In genomic region chr18:57059366-57059765, GRCh38 we compare ENCODE assay signal across 23 cellular contexts.
DNase-seq lines count a peak whose midpoint lies in the region; ATAC-seq and TF ChIP-seq lines count a peak whose summit lies in the region.
"Had no signal": no experiment of that assay in that cellular context is flagged by ENCODE, and none has a peak within 500 bp of the region (broad histone marks: within the 10 kb centered on the region; RNA-seq: fewer than 3 reads in every experiment).

No MANE protein-coding gene starts in this region.

- peaks cover 8% of the 10 kb centered on the region for H3K4me1 Mint-ChIP-seq in activated T-cell treated with anti-CD3 and anti-CD28 coated beads, Interleukin-2, amount 50 U/mL, for 24 hours (ENCODE audit: low read depth)
- H3K4me1 Mint-ChIP-seq: CD8-positive, alpha-beta memory T cell had no signal

- DNase-seq in IMR-90 (no peak), left lobe of liver (ENCODE audit: low spot score) (peak; percentile 53), right lobe of liver (peak in 2 of 3 donors; percentile 55 to 69), COLO829 (ENCODE audit: low spot score) (no peak), Right ventricle myocardium superior (no peak)
- no peak for DNase-seq in activated T-cell treated with anti-CD3 and anti-CD28 coated beads, Interleukin-2, amount 50 U/mL, for 24 hours
- DNase-seq: 8988T; ACHN; AML-193; BE2C; Calu3; CD4-positive, alpha-beta T cell; CD8-positive, alpha-beta memory T cell; COR-L47; DMS153; DND-41; HFFc6 had no signal

- no peak overlapping the region for H4K8ac ChIP-seq in IMR-90 (ENCODE audit: low read depth in 2 of 2, low read length in 2 of 2)

- H2AK5ac ChIP-seq in IMR-90 (ENCODE audit: low read depth, low read length): no peak overlapping the region

- no peaks in the 10 kb centered on the region for H3K79me1 ChIP-seq in IMR-90 (ENCODE audit: low read depth in 1 of 2, low read length in 2 of 2)

- POLR2A ChIA-PET in IMR-90 (lab: Charles Lee; ENCODE audit: unreplicated experiment): no interaction called here

- no TSS peak for BruUV-seq in IMR-90 (replicated peaks; lab: Mats Ljungman, UMichigan)

- no peak overlapping the region for H3K14ac ChIP-seq in IMR-90 (replicated peaks; ENCODE audit: low read depth, low read length)

- H3K36me3 Mint-ChIP-seq in activated T-cell treated with anti-CD3 and anti-CD28 coated beads, Interleukin-2, amount 50 U/mL, for 24 hours (ENCODE audit: low read depth): no peaks in the 10 kb centered on the region
- H3K36me3 Mint-ChIP-seq: CD14-positive monocyte had no signal

- no peak overlapping the region for H3K4ac ChIP-seq in IMR-90 (ENCODE audit: low read depth, low read length)

- H2BK5ac ChIP-seq in IMR-90 (ENCODE audit: low read depth, low read length, poor library complexity, severe bottlenecking): no peak overlapping the region

- TF ChIP-seq RAD21 in IMR-90 (IDR thresholded peaks at IDR 0.05; ENCODE audit: low read length): no peak

- intact Hi-C loops in IMR-90 (cut with micrococcal nuclease): no loop called here
- intact Hi-C loops in right lobe of liver (cut with DNase I): no loop called here
- intact Hi-C loops in Right ventricle myocardium superior (cut with DNase I): no loop called here

- H2BK120ac ChIP-seq in IMR-90 (ENCODE audit: low read depth, low read length): no peak overlapping the region

- H3K4me1 ChIP-seq in IMR-90 (ENCODE audit: control insufficient read depth, insufficient read depth, low read length) (no peaks in the 10 kb centered on the region), right lobe of liver (peaks cover 0 to 16% (median 0%) of the 10 kb centered on the region in 4 donors)
- H3K4me1 ChIP-seq: A549; BE2C; BLaER1 treated with 17β-estradiol and CSF1 and Interleukin-3, amounts not matched to agents 10 nM and 100 nM; HAP-1 had no signal

- no peaks in the 10 kb centered on the region for H3K9me1 ChIP-seq in IMR-90 (ENCODE audit: insufficient read depth, low read length)

- dilution Hi-C loops in IMR-90 (cut with HindIII; ENCODE audit: low sequenced_read_pairs, unreplicated experiment): no loop called here

- H3K9me3 Mint-ChIP-seq in activated T-cell treated with anti-CD3 and anti-CD28 coated beads, Interleukin-2, amount 50 U/mL, for 24 hours: peaks cover 7% of the 10 kb centered on the region
- H3K9me3 Mint-ChIP-seq: HFFc6 had no signal

- CTCF ChIA-PET in IMR-90 (lab: Yijun Ruan, JAX): no interaction called here

- H3K23ac ChIP-seq in IMR-90 (ENCODE audit: low read depth, low read length): no peak overlapping the region

- H4K20me1 ChIP-seq in IMR-90 (ENCODE audit: insufficient read depth, low read length): no peaks in the 10 kb centered on the region
- H4K20me1 ChIP-seq: BLaER1 treated with 17β-estradiol and CSF1 and Interleukin-3, amounts not matched to agents 10 nM and 100 nM had no signal

- H3K56ac ChIP-seq in IMR-90 (ENCODE audit: extremely low read depth, insufficient read depth, low read length): no peak overlapping the region

- no peak overlapping the region for H3K18ac ChIP-seq in IMR-90 (ENCODE audit: low read depth, low read length)

- H3K4me3 Mint-ChIP-seq in activated T-cell treated with anti-CD3 and anti-CD28 coated beads, Interleukin-2, amount 50 U/mL, for 24 hours: no peak overlapping the region
- H3K4me3 Mint-ChIP-seq: CD14-positive monocyte; CD4-positive, alpha-beta T cell; CD8-positive, alpha-beta memory T cell; GM23338; HFFc6 had no signal

- H2BK20ac ChIP-seq in IMR-90 (ENCODE audit: low read depth, low read length): no peak overlapping the region

- H3K27me3 ChIP-seq in IMR-90 (ENCODE audit: control insufficient read depth, insufficient read depth, low read length) (peaks cover 4% of the 10 kb centered on the region), right lobe of liver (no peaks in the 10 kb centered on the region)
- H3K27me3 ChIP-seq: BE2C had no signal

- no peak for ATAC-seq in IMR-90 (ENCODE audit: low read depth)
- ATAC-seq in left lobe of liver: peak; percentile 93
- ATAC-seq in right lobe of liver: peak; percentile 57 to 93 (median 72)
- no peak for ATAC-seq in Right ventricle myocardium superior (ENCODE audit: poor library complexity)
- no peak for ATAC-seq in GM21528 (IDR thresholded peaks at IDR 0.05; ENCODE audit: low FRiP score, unreplicated experiment)
- ATAC-seq: A549, GM23338 had no signal

- H3K9me3 ChIP-seq in IMR-90 (ENCODE audit: control insufficient read depth, insufficient read depth, low read length) (no peaks in the 10 kb centered on the region), right lobe of liver (no peaks in the 10 kb centered on the region)
- H3K9me3 ChIP-seq: A549; BE2C; BLaER1 treated with 17β-estradiol and CSF1 and Interleukin-3, amounts not matched to agents 10 nM and 100 nM; HAP-1 had no signal

- H3K4me3 ChIP-seq in IMR-90 (ENCODE audit: insufficient read depth, low read depth, low read length) (no peak overlapping the region), right lobe of liver (no peak overlapping the region)
- H3K4me3 ChIP-seq: A549; BLaER1 treated with 17β-estradiol and CSF1 and Interleukin-3, amounts not matched to agents 10 nM and 100 nM; GM23338; HAP-1 had no signal

- TF ChIP-seq CTCF in IMR-90 (conservative IDR thresholded peaks at IDR 0.05; ENCODE audit: low read depth, low read length) (no peak), right lobe of liver (IDR thresholded peaks at IDR 0.05) (no peak)

- no peak overlapping the region for H2BK15ac ChIP-seq in IMR-90 (ENCODE audit: low read depth, low read length)

- peak overlapping the region; percentile 3 for H2AFZ ChIP-seq in IMR-90 (replicated peaks; ENCODE audit: low read length, poor library complexity)
- H2AFZ ChIP-seq: GM23338 had no signal

- H4K5ac ChIP-seq in IMR-90 (ENCODE audit: low read depth, low read length): no peak overlapping the region

- TF ChIP-seq POLR2A in IMR-90 (IDR thresholded peaks at IDR 0.05; ENCODE audit: low read depth, low read length) (no peak), right lobe of liver (IDR thresholded peaks at IDR 0.05) (no peak)

- H3K36me3 ChIP-seq in IMR-90 (ENCODE audit: control insufficient read depth, insufficient read depth, low read length) (no peaks in the 10 kb centered on the region), right lobe of liver (no peaks in the 10 kb centered on the region)
- H3K36me3 ChIP-seq: BE2C; BLaER1 treated with 17β-estradiol and CSF1 and Interleukin-3, amounts not matched to agents 10 nM and 100 nM; HAP-1 had no signal

- no peak overlapping the region for H3K27ac Mint-ChIP-seq in activated T-cell treated with anti-CD3 and anti-CD28 coated beads, Interleukin-2, amount 50 U/mL, for 24 hours
- H3K27ac Mint-ChIP-seq: CD4-positive, alpha-beta T cell; CD8-positive, alpha-beta memory T cell; GM23338; HFFc6 had no signal

- in situ Hi-C loops in IMR-90 (cut with MboI; ENCODE audit: low sequenced_read_pairs): no loop called here

- WGBS in IMR-90 (ENCODE audit: extremely low coverage in 2 of 2, insufficient read length in 1 of 2), 2 experiments: 90% methylated on average over 2 of the region's 5 CpGs; no CpG with 5 or more reads in 1 of the 2 experiments
- WGBS in right lobe of liver (ENCODE audit: insufficient coverage, low coverage, low lambda C conversion rate, missing lambda C conversion rate): 62% methylated on average over 5 of the region's 5 CpGs

- H2AK9ac ChIP-seq in IMR-90 (replicated peaks; ENCODE audit: low read depth, low read length, poor library complexity): no peak overlapping the region

- H4K91ac ChIP-seq in IMR-90 (ENCODE audit: insufficient read depth, low read depth, low read length): no peak overlapping the region

- H3K27ac ChIP-seq in IMR-90 (ENCODE audit: insufficient read depth, low read length) (no peak overlapping the region), right lobe of liver (no peak overlapping the region)
- H3K27ac ChIP-seq: A549; BLaER1 treated with 17β-estradiol and CSF1 and Interleukin-3, amounts not matched to agents 10 nM and 100 nM had no signal

- no peak overlapping the region for H3K4me2 ChIP-seq in IMR-90 (ENCODE audit: low read depth, low read length)
- H3K4me2 ChIP-seq: A549; BLaER1 treated with 17β-estradiol and CSF1 and Interleukin-3, amounts not matched to agents 10 nM and 100 nM; GM23338 had no signal

- H3K27me3 Mint-ChIP-seq in activated T-cell treated with anti-CD3 and anti-CD28 coated beads, Interleukin-2, amount 50 U/mL, for 24 hours: peaks cover 31% of the 10 kb centered on the region

- H3K9ac ChIP-seq in IMR-90 (ENCODE audit: low read depth, low read length): no peak overlapping the region
- H3K9ac ChIP-seq: BLaER1 treated with 17β-estradiol and CSF1 and Interleukin-3, amounts not matched to agents 10 nM and 100 nM had no signal

TF ChIP-seq in IMR-90, 13 proteins besides CTCF, POLR2A, EP300 and RAD21:
- TF ChIP-seq USF2 (IDR thresholded peaks at IDR 0.05; ENCODE audit: low read depth, low read length) (no peak), RCOR1 (IDR thresholded peaks at IDR 0.05; ENCODE audit: insufficient replicate concordance, low read length) (no peak), BHLHE40 (IDR thresholded peaks at IDR 0.05; ENCODE audit: low read depth, low read length) (no peak)

Comparison
In these comparisons a context has a peak if more than half of its experiments do, and no peak if none do; other contexts are left out.
1. ATAC-seq: peak in left lobe of liver (single experiment) and right lobe of liver (4 of 4); none in IMR-90 (single experiment), Right ventricle myocardium superior (single experiment) and GM21528 (single experiment).
2. DNase-seq: peak in left lobe of liver (single experiment) and right lobe of liver (2 of 3); none in IMR-90 (single experiment), COLO829 (single experiment), Right ventricle myocardium superior (single experiment) and activated T-cell treated with anti-CD3 and anti-CD28 coated beads, Interleukin-2, amount 50 U/mL, for 24 hours (single experiment).